8 cellular contexts compared by ENCODE assay signal in genomic region chr9:100411472-100412270, GRCh38. TPM values are rescaled to one million over a fixed set of nuclear protein-coding genes. Genes with fewer than 3 reads are reported as not detected.
DNase-seq lines count a peak whose midpoint lies in the region; ATAC-seq, FAIRE-seq and TF ChIP-seq lines count a peak whose summit lies in the region.

No MANE protein-coding gene starts in this region.

- H3K4me1 Mint-ChIP-seq in CD4-positive, alpha-beta memory T cell: peaks cover 9 to 14% (median 13%) of the 10 kb centered on the region in 4 donors
- H3K4me1 Mint-ChIP-seq in mesothelial cell of epicardium: peaks cover 10% of the 10 kb centered on the region

- H2AFZ ChIP-seq in endothelial cell of umbilical vein (ENCODE audit: low read depth, low read length): peak overlapping the region; percentile 81

- H3K27ac ChIP-seq in CD4-positive, alpha-beta memory T cell (ENCODE audit: low read depth, low read length): no peak overlapping the region
- H3K27ac ChIP-seq in HL-60 (replicated peaks): peak overlapping the region; percentile 46
- no peak overlapping the region for H3K27ac ChIP-seq in endothelial cell of umbilical vein (ENCODE audit: insufficient read depth, low read depth, low read length)

- no peaks in the 10 kb centered on the region for H4K20me1 ChIP-seq in endothelial cell of umbilical vein (replicated peaks; ENCODE audit: control insufficient read depth, extremely low read depth, insufficient read depth, low read length)

- ATAC-seq in GM19463 (IDR thresholded peaks at IDR 0.05; ENCODE audit: unreplicated experiment): peak; percentile 100

- no peaks in the 10 kb centered on the region for H3K9me3 Mint-ChIP-seq in CD4-positive, alpha-beta memory T cell
- peaks cover 12% of the 10 kb centered on the region for H3K9me3 Mint-ChIP-seq in mesothelial cell of epicardium

- H3K27me3 ChIP-seq in CD4-positive, alpha-beta memory T cell (ENCODE audit: insufficient read depth, low read length): no peaks in the 10 kb centered on the region
- H3K27me3 ChIP-seq in HL-60 (ENCODE audit: insufficient read depth, poor library complexity, severe bottlenecking) (no peaks in the 10 kb centered on the region), endothelial cell of umbilical vein (ENCODE audit: control insufficient read depth in 2 of 2, insufficient read depth in 2 of 2, low read length in 2 of 2) (peaks cover 3 to 8% of the 10 kb centered on the region in 2 experiments)

- DNase-seq in CD4-positive, alpha-beta memory T cell: peak; percentile 80 to 88 (median 81)
- DNase-seq in HL-60 (ENCODE audit: low read depth in 1 of 2, low spot score in 1 of 2) (peak; percentile 78 to 94), NK-92 (lab: John Stamatoyannopoulos, UW; ENCODE audit: unreplicated experiment) (peak; percentile 17), endothelial cell of umbilical vein (ENCODE audit: low read depth, low spot score) (peak; percentile 90), mesothelial cell of epicardium (ENCODE audit: low spot score in 2 of 2, unreplicated experiment in 2 of 2) (peak; percentile 77 to 86)
- DNase-seq in activated CD8-positive, alpha-beta memory T cell treated with anti-CD3 and anti-CD28 coated beads, Interleukin-2, amount 50 U/mL, for 24 hours (ENCODE audit: extremely low read depth): peak; percentile 81
- peak; percentile 75 for DNase-seq in stimulated activated CD8-positive, alpha-beta memory T cell treated with anti-CD3 and anti-CD28 coated beads, Interleukin-15, amount 100 ng/mL, for 24 hours (ENCODE audit: low read depth)

- dilution Hi-C loops in endothelial cell of umbilical vein (cut with MboI; ENCODE audit: extremely low pct_ligation_motif_present, low sequenced_read_pairs): no loop called here

- peak overlapping the region; percentile 86 to 94 (median 90) for H3K4me3 Mint-ChIP-seq in CD4-positive, alpha-beta memory T cell
- peak overlapping the region; percentile 83 for H3K4me3 Mint-ChIP-seq in mesothelial cell of epicardium

- H3K4me1 ChIP-seq in CD4-positive, alpha-beta memory T cell (ENCODE audit: insufficient read depth, low read length): peaks cover 8% of the 10 kb centered on the region
- H3K4me1 ChIP-seq in endothelial cell of umbilical vein (ENCODE audit: control insufficient read depth, extremely low read depth, insufficient read depth, low read length): peaks cover 9% of the 10 kb centered on the region

- POLR2A ChIA-PET in CD4-positive, alpha-beta memory T cell (lab: Charles Lee; ENCODE audit: partially characterized antibody): interaction anchor here (1.0 to 1.9 kb wide), 5 partner anchors 16 to 1190 kb away, joined by 3 to 19 read pairs (median 4); partner anchors contain the start of genes ALG2, MSANTD3, SEC61B and STX17
- POLR2A ChIA-PET in endothelial cell of umbilical vein (lab: Charles Lee): interaction anchor here (0.5 to 1.0 kb wide), 4 partner anchors 13 to 49 kb away, joined by 3 to 8 read pairs (median 4); partner anchors contain the start of gene MSANTD3

- TF ChIP-seq CTCF in HL-60 (IDR thresholded peaks at IDR 0.05; ENCODE audit: insufficient read depth, low read length) (no peak), endothelial cell of umbilical vein (IDR thresholded peaks at IDR 0.05; ENCODE audit: extremely low read depth in 1 of 2, insufficient read depth in 1 of 2, low read depth in 1 of 2, low read length in 2 of 2) (no peak), mesothelial cell of epicardium (IDR thresholded peaks at IDR 0.05; ENCODE audit: unreplicated experiment) (no peak)

- H3K9ac ChIP-seq in endothelial cell of umbilical vein (replicated peaks; ENCODE audit: extremely low read depth, insufficient read depth, low read length): peak overlapping the region; percentile 43

- H3K4me3 ChIP-seq in CD4-positive, alpha-beta memory T cell (ENCODE audit: low read length in 2 of 2): peak overlapping the region; percentile 58 to 59
- H3K4me3 ChIP-seq in HL-60 (replicated peaks; ENCODE audit: insufficient read depth, low read length) (peak overlapping the region; percentile 42), endothelial cell of umbilical vein (replicated peaks in 1 of 3; ENCODE audit: insufficient read depth in 1 of 3, low read depth in 1 of 3, low read length in 3 of 3) (peak overlapping the region in 2 of 3 experiments; percentile 25 to 57)

- H3K27ac Mint-ChIP-seq in CD4-positive, alpha-beta memory T cell: peak overlapping the region; percentile 57 to 92 (median 85)
- peak overlapping the region; percentile 54 for H3K27ac Mint-ChIP-seq in mesothelial cell of epicardium

- H3K36me3 ChIP-seq in CD4-positive, alpha-beta memory T cell (ENCODE audit: insufficient read depth, low read length): no peaks in the 10 kb centered on the region
- H3K36me3 ChIP-seq in endothelial cell of umbilical vein (ENCODE audit: control insufficient read depth in 2 of 2, extremely low read depth in 1 of 2, insufficient read depth in 2 of 2, low read length in 2 of 2): no peaks in the 10 kb centered on the region

- H3K36me3 Mint-ChIP-seq in CD4-positive, alpha-beta memory T cell: no peaks in the 10 kb centered on the region
- no peaks in the 10 kb centered on the region for H3K36me3 Mint-ChIP-seq in mesothelial cell of epicardium

- H3K79me2 ChIP-seq in endothelial cell of umbilical vein (ENCODE audit: control insufficient read depth, insufficient read depth, low read length): no peaks in the 10 kb centered on the region

- H3K9me3 ChIP-seq in CD4-positive, alpha-beta memory T cell (ENCODE audit: control insufficient read depth in 1 of 2, low read length in 2 of 2): no peaks in the 10 kb centered on the region
- H3K9me3 ChIP-seq in endothelial cell of umbilical vein (replicated peaks; ENCODE audit: control insufficient read depth, insufficient read depth, low read length): no peaks in the 10 kb centered on the region

- CTCF ChIA-PET in CD4-positive, alpha-beta memory T cell (lab: Charles Lee; ENCODE audit: partially characterized antibody): interaction anchor here (0.5 to 1.6 kb wide), 6 partner anchors 10 to 183 kb away, joined by 3 to 6 read pairs (median 3); partner anchors contain the start of gene MSANTD3
- CTCF ChIA-PET in endothelial cell of umbilical vein (lab: Charles Lee): interaction anchor here (0.6 to 1.1 kb wide), 8 partner anchors 11 to 463 kb away, joined by 3 to 9 read pairs (median 3); partner anchors contain the start of genes MSANTD3 and TEX10

- H3K27me3 Mint-ChIP-seq in CD4-positive, alpha-beta memory T cell: peaks cover 5 to 20% of the 10 kb centered on the region in 2 donors
- H3K27me3 Mint-ChIP-seq in mesothelial cell of epicardium (ENCODE audit: low read depth): peaks cover 2% of the 10 kb centered on the region

- H3K4me2 ChIP-seq in endothelial cell of umbilical vein (ENCODE audit: insufficient read depth, low read length): peak overlapping the region; percentile 91

- TSS peak; percentile 30 for BruUV-seq in endothelial cell of umbilical vein (replicated peaks; lab: Mats Ljungman, UMichigan)

- intact Hi-C loops in CD4-positive, alpha-beta memory T cell (cut with micrococcal nuclease): loop anchor here (1.0 to 5.0 kb wide), 5 partner anchors 16 to 1121 kb away; partner anchors contain the start of genes MRPL50, MSANTD3, NR4A3 and RNF20
- intact Hi-C loops in endothelial cell of umbilical vein (cut with micrococcal nuclease): loop anchor here (1.0 to 2.0 kb wide), 3 partner anchors 15 to 59 kb away; partner anchors contain the start of gene TEX10

- H3K9me1 ChIP-seq in endothelial cell of umbilical vein (replicated peaks; ENCODE audit: control insufficient read depth, extremely low read depth, insufficient read depth, low read length): no peaks in the 10 kb centered on the region

- peak; percentile 95 for FAIRE-seq in endothelial cell of umbilical vein (lab: Jason Lieb, UNC)

- TF ChIP-seq POLR2A in endothelial cell of umbilical vein (IDR thresholded peaks at IDR 0.05; ENCODE audit: low read depth, low read length): peak; percentile 75

TF ChIP-seq in endothelial cell of umbilical vein, 7 proteins besides CTCF, POLR2A, EP300 and RAD21:
- TF ChIP-seq MAX (IDR thresholded peaks at IDR 0.05; ENCODE audit: insufficient read depth, insufficient read length): peak; percentile 37
- no peak for TF ChIP-seq MYC (IDR thresholded peaks at IDR 0.05; ENCODE audit: low read depth, low read length)
- TF ChIP-seq JUN (IDR thresholded peaks at IDR 0.05; ENCODE audit: borderline replicate concordance, insufficient read depth, insufficient read length, low read depth): no peak
- TF ChIP-seq POLR2AphosphoS5 (IDR thresholded peaks at IDR 0.05; ENCODE audit: insufficient read depth, low read depth, low read length): peak; percentile 47
- no peak for TF ChIP-seq FOS (IDR thresholded peaks at IDR 0.05; ENCODE audit: borderline replicate concordance, insufficient read depth, low read length)
- no peak for TF ChIP-seq EZH2 (IDR thresholded peaks at IDR 0.05; ENCODE audit: borderline replicate concordance, low read depth, low read length, severe bottlenecking)

RNA-seq across cellular contexts. Expression of gene MSANTD3, which starts 15.3 kb away (rescaled TPM):
- total RNA-seq in CD4-positive, alpha-beta memory T cell: 10 to 100 TPM; 14.4 to 14.8 TPM
- polyA plus RNA-seq in CD4-positive, alpha-beta memory T cell: 1 to 10 TPM; 6.0 to 8.0 TPM
- 82.7 and 88.5 TPM in 2 replicates for total RNA-seq in endothelial cell of umbilical vein
- 21.8 and 31.3 TPM in 2 replicates for polyA plus RNA-seq in endothelial cell of umbilical vein
- 44.4 and 50.1 TPM in 2 replicates for polyA plus RNA-seq in endothelial cell of umbilical vein (2011; cell fraction: cytosol; rRNA removed)
- 30.5 and 43.8 TPM in 2 replicates for polyA plus RNA-seq in endothelial cell of umbilical vein (2011; cell fraction: nucleus; rRNA removed)
- polyA plus RNA-seq in endothelial cell of umbilical vein (2012): 68.1 and 84.6 TPM in 2 replicates
- 24.5 and 29.6 TPM in 2 replicates for polyA minus RNA-seq in endothelial cell of umbilical vein
- polyA minus RNA-seq in endothelial cell of umbilical vein (2011; cell fraction: cytosol; rRNA and poly(A)+ RNA removed): 11.9 TPM
- 16.8 and 22.3 TPM in 2 replicates for polyA minus RNA-seq in endothelial cell of umbilical vein (2011; cell fraction: nucleus; rRNA and poly(A)+ RNA removed)
- 34.7 to 36.6 TPM (median 35.4 TPM) in 3 replicates for total RNA-seq in mesothelial cell of epicardium

RNA-seq across cellular contexts. Expression of gene TEX10, which starts 58.9 kb away (rescaled TPM):
- 10 to 100 TPM; 22.4 to 22.8 TPM for total RNA-seq in CD4-positive, alpha-beta memory T cell
- polyA plus RNA-seq in CD4-positive, alpha-beta memory T cell: 10 to 100 TPM in 1 of 2 donors, 1 to 10 TPM in 1; 5.6 to 15.9 TPM
- total RNA-seq in endothelial cell of umbilical vein: 20.5 and 21.2 TPM in 2 replicates
- polyA plus RNA-seq in endothelial cell of umbilical vein: 11.0 and 13.6 TPM in 2 replicates
- 10.5 and 11.1 TPM in 2 replicates for polyA plus RNA-seq in endothelial cell of umbilical vein (2011; cell fraction: cytosol; rRNA removed)
- 22.6 and 26.8 TPM in 2 replicates for polyA plus RNA-seq in endothelial cell of umbilical vein (2011; cell fraction: nucleus; rRNA removed)
- 17.7 and 23.8 TPM in 2 replicates for polyA plus RNA-seq in endothelial cell of umbilical vein (2012)
- 17.3 and 21.1 TPM in 2 replicates for polyA minus RNA-seq in endothelial cell of umbilical vein
- 14.7 TPM for polyA minus RNA-seq in endothelial cell of umbilical vein (2011; cell fraction: cytosol; rRNA and poly(A)+ RNA removed)
- 30.0 and 44.0 TPM in 2 replicates for polyA minus RNA-seq in endothelial cell of umbilical vein (2011; cell fraction: nucleus; rRNA and poly(A)+ RNA removed)
- total RNA-seq in mesothelial cell of epicardium: 35.6 to 36.2 TPM (median 36.1 TPM) in 3 replicates

Comparison
In these comparisons a context has a peak if more than half of its experiments do, and no peak if none do; other contexts are left out.
1. DNase-seq: peak in every context shown above with its lines; median percentile 90 in endothelial cell of umbilical vein; 86 in HL-60; 82 in mesothelial cell of epicardium; 81 in CD4-positive, alpha-beta memory T cell; 81 in activated CD8-positive, alpha-beta memory T cell treated with anti-CD3 and anti-CD28 coated beads, Interleukin-2, amount 50 U/mL, for 24 hours; 75 in stimulated activated CD8-positive, alpha-beta memory T cell treated with anti-CD3 and anti-CD28 coated beads, Interleukin-15, amount 100 ng/mL, for 24 hours; 17 in NK-92.